11 cellular contexts compared by ENCODE assay signal in the genomic region with DNA sequence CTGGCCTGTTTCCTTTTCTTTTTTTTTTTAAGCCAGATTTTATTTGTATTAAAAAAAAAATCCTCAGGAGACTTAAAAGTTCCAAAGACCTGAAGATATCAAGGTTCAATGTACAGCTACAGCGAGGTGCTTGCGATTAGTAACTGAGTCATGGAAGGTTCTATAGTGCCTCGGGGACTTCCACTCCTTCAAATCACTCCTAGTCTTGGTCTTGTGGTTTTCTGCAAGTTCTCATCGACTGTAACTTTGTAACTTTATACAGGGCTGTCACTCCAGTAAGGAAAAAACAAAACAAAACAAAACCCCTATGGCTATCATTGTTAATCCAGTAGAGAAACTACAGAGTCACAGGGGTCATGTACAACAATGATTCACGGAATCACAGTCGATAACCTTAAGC.
"Had no signal": no experiment of that assay in that cellular context is flagged by ENCODE, and none has a peak within 500 bp of the region (broad histone marks: within the 10 kb centered on the region; RNA-seq: fewer than 3 reads in every experiment).

No MANE protein-coding gene starts in this region.

- FAIRE-seq: kidney had no signal

- H3K4me3 Mint-ChIP-seq: activated naive CD8-positive, alpha-beta T cell; T-helper 2 cell treated with Interferon-gamma antibody and Interleukin-4, amounts not matched to agents 5 μg/mL and 100 μg/mL, for 36 hours had no signal

- H3K27me3 ChIP-seq: brain microvascular endothelial cell, gastroesophageal sphincter, stomach, vagina had no signal

- H3K4me3 ChIP-seq: gastroesophageal sphincter, stomach, vagina had no signal

- H3K9me3 Mint-ChIP-seq: T-helper 2 cell treated with Interferon-gamma antibody and Interleukin-4, amounts not matched to agents 5 μg/mL and 100 μg/mL, for 36 hours had no signal

- H3K27ac ChIP-seq: brain microvascular endothelial cell, gastroesophageal sphincter, stomach, vagina had no signal

- H3K9me3 ChIP-seq: gastroesophageal sphincter, stomach, vagina had no signal

- H3K27ac Mint-ChIP-seq: activated naive CD8-positive, alpha-beta T cell; T-helper 2 cell treated with Interferon-gamma antibody and Interleukin-4, amounts not matched to agents 5 μg/mL and 100 μg/mL, for 36 hours had no signal

- ATAC-seq: activated CD4-positive, CD25-positive, alpha-beta regulatory T cell treated with anti-CD3 and anti-CD28 coated beads, Interleukin-2, amount 50 U/mL, for 24 hours; gastroesophageal sphincter had no signal

- DNase-seq: activated effector memory CD4-positive, alpha-beta T cell treated with anti-CD3 and anti-CD28 coated beads, Interleukin-2, amount 50 U/mL, for 16 hours; activated T-cell treated with anti-CD3 and anti-CD28 coated beads, Interleukin-2, amount 50 U/mL, for 1 hour; brain microvascular endothelial cell; kidney; stimulated activated CD4-positive, alpha-beta T cell treated with anti-CD3 and anti-CD28 coated beads, Interleukin-4, amount 100 ng/mL, for 4 hours; stomach had no signal

- H3K4me1 ChIP-seq: gastroesophageal sphincter, stomach had no signal

- H3K36me3 ChIP-seq: brain microvascular endothelial cell, gastroesophageal sphincter, stomach, vagina had no signal
